ENCODE assay signal across 22 cellular contexts in genomic region chr13:30843548-30843947, GRCh38.
"Had no signal": no experiment of that assay in that cellular context is flagged by ENCODE, and none has a peak within 500 bp of the region (broad histone marks: within the 10 kb centered on the region; RNA-seq: fewer than 3 reads in every experiment).

No MANE protein-coding gene starts in this region.

- H3K9me3 ChIP-seq: colonic mucosa, gastrocnemius medialis, pancreas, testis had no signal

- H3K27me3 Mint-ChIP-seq: natural killer cell treated with Interleukin-12 subunit alpha and Interleukin-12 subunit beta and Interleukin-15 and Interleukin-18, amount 100 ng/mL, for 72 hours; stimulated activated memory B cell treated with anti-CD40 and anti-IgM and Interleukin-4, amounts not matched to agents 10 μg/mL and 1 μg/mL and 100 μg/mL, for 72 hours; stimulated activated naive CD8-positive, alpha-beta T cell treated with anti-CD3 and anti-CD28 coated beads, Interleukin-15, amount 100 ng/mL, for 72 hours had no signal

- H3K27me3 ChIP-seq: colonic mucosa, esophagus muscularis mucosa, gastrocnemius medialis, heart right ventricle, neural progenitor cell, pancreas, testis, tibial nerve had no signal

- H3K4me3 Mint-ChIP-seq: mesothelial cell of epicardium; natural killer cell treated with Interleukin-12 subunit alpha and Interleukin-12 subunit beta and Interleukin-15 and Interleukin-18, amount 100 ng/mL, for 72 hours; neural progenitor cell; stimulated activated memory B cell treated with anti-CD40 and anti-IgM and Interleukin-4, amounts not matched to agents 10 μg/mL and 1 μg/mL and 100 μg/mL, for 72 hours; stimulated activated naive CD8-positive, alpha-beta T cell treated with anti-CD3 and anti-CD28 coated beads, Interleukin-15, amount 100 ng/mL, for 72 hours had no signal

- H3K4me1 Mint-ChIP-seq: neural progenitor cell had no signal

- H3K4me3 ChIP-seq: colonic mucosa, esophagus muscularis mucosa, gastrocnemius medialis, heart right ventricle, neural progenitor cell, pancreas, smooth muscle cell, testis, tibial nerve had no signal

- H2AFZ ChIP-seq: neural progenitor cell had no signal

- H3K4me2 ChIP-seq: neural progenitor cell, smooth muscle cell had no signal

- H3K27ac ChIP-seq: colonic mucosa, esophagus muscularis mucosa, gastrocnemius medialis, heart right ventricle, neural progenitor cell, pancreas, testis, tibial nerve had no signal

- H3K9me3 Mint-ChIP-seq: natural killer cell treated with Interleukin-12 subunit alpha and Interleukin-12 subunit beta and Interleukin-15 and Interleukin-18, amount 100 ng/mL, for 72 hours; neural progenitor cell; stimulated activated memory B cell treated with anti-CD40 and anti-IgM and Interleukin-4, amounts not matched to agents 10 μg/mL and 1 μg/mL and 100 μg/mL, for 72 hours; stimulated activated naive CD8-positive, alpha-beta T cell treated with anti-CD3 and anti-CD28 coated beads, Interleukin-15, amount 100 ng/mL, for 72 hours had no signal

- DNase-seq: colonic mucosa; dermis blood vessel endothelial cell; gastrocnemius medialis; heart right ventricle; hypothalamus; kidney glomerular epithelial cell; mammary epithelial cell; occipital lobe; pancreas; right cardiac atrium; stimulated activated CD4-positive, alpha-beta T cell treated with anti-CD3 and anti-CD28 coated beads, Interleukin-4, amount 100 ng/mL, for 24 hours; stimulated activated naive CD8-positive, alpha-beta T cell treated with anti-CD3 and anti-CD28 coated beads, Interleukin-15, amount 100 ng/mL, for 72 hours; testis had no signal

- H3K4me1 ChIP-seq: colonic mucosa, gastrocnemius medialis, neural progenitor cell, pancreas, testis had no signal

- ATAC-seq: gastrocnemius medialis; heart right ventricle; natural killer cell treated with Interleukin-12 subunit alpha and Interleukin-12 subunit beta and Interleukin-15 and Interleukin-18, amount 100 ng/mL, for 72 hours; pancreas; right cardiac atrium; stimulated activated memory B cell treated with anti-CD40 and anti-IgM and Interleukin-4, amounts not matched to agents 10 μg/mL and 1 μg/mL and 100 μg/mL, for 72 hours; stimulated activated naive CD8-positive, alpha-beta T cell treated with anti-CD3 and anti-CD28 coated beads, Interleukin-15, amount 100 ng/mL, for 72 hours had no signal

- H3K9ac ChIP-seq: neural progenitor cell had no signal

- H3K36me3 Mint-ChIP-seq: mesothelial cell of epicardium; natural killer cell treated with Interleukin-12 subunit alpha and Interleukin-12 subunit beta and Interleukin-15 and Interleukin-18, amount 100 ng/mL, for 72 hours; neural progenitor cell; stimulated activated memory B cell treated with anti-CD40 and anti-IgM and Interleukin-4, amounts not matched to agents 10 μg/mL and 1 μg/mL and 100 μg/mL, for 72 hours had no signal

- H3K27ac Mint-ChIP-seq: mesothelial cell of epicardium; natural killer cell treated with Interleukin-12 subunit alpha and Interleukin-12 subunit beta and Interleukin-15 and Interleukin-18, amount 100 ng/mL, for 72 hours; neural progenitor cell; progenitor cell of endocrine pancreas; stimulated activated memory B cell treated with anti-CD40 and anti-IgM and Interleukin-4, amounts not matched to agents 10 μg/mL and 1 μg/mL and 100 μg/mL, for 72 hours; stimulated activated naive CD8-positive, alpha-beta T cell treated with anti-CD3 and anti-CD28 coated beads, Interleukin-15, amount 100 ng/mL, for 72 hours had no signal

- FAIRE-seq: islet of Langerhans, pancreas had no signal

- H3K36me3 ChIP-seq: colonic mucosa, esophagus muscularis mucosa, gastrocnemius medialis, heart right ventricle, neural progenitor cell, pancreas, tibial nerve had no signal
